Comparison of ENCODE assay signal across 16 cellular contexts in the genomic region with DNA sequence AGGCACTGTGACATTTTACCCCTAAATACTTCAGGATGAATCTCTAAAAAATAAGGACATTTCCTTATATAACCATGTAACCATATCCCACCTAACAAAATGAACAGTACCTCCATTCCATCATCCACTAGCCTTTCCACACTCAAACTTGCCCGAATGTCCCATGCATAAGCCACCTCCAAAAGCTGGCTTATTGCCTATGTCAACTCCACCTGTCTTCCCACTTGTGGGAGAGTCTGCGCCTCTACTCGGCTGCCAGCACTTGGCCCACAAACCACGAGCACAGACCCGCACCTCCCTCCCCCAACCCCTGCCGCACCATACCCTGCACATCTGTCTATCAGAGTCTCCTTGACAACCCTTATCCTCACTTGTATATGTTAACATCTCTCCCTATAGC.
"Had no signal": no experiment of that assay in that cellular context is flagged by ENCODE, and none has a peak within 500 bp of the region (broad histone marks: within the 10 kb centered on the region; RNA-seq: fewer than 3 reads in every experiment).

No MANE protein-coding gene starts in this region.

- H3K9me3 ChIP-seq: esophagus muscularis mucosa, gastrocnemius medialis, heart right ventricle, testis, tibial nerve had no signal

- H3K4me3 ChIP-seq: esophagus muscularis mucosa, gastrocnemius medialis, heart right ventricle, smooth muscle cell, testis, tibial nerve had no signal

- H3K4me2 ChIP-seq: smooth muscle cell had no signal

- H3K27ac ChIP-seq: epithelial cell of prostate, gastrocnemius medialis, heart right ventricle, testis, tibial nerve had no signal

- DNase-seq: effector memory CD8-positive, alpha-beta T cell; gastrocnemius medialis; heart right ventricle; hypothalamus; kidney glomerular epithelial cell; mammary epithelial cell; natural killer cell; stimulated activated CD4-positive, alpha-beta T cell treated with anti-CD3 and anti-CD28 coated beads, Interleukin-4, amount 100 ng/mL, for 1 hour; stimulated activated CD8-positive, alpha-beta memory T cell treated with anti-CD3 and anti-CD28 coated beads, Interleukin-4, amount 100 ng/mL, for 48 hours; stimulated activated naive CD8-positive, alpha-beta T cell treated with anti-CD3 and anti-CD28 coated beads, Interleukin-15, amount 100 ng/mL, for 72 hours; testis had no signal

- H3K4me1 ChIP-seq: testis had no signal

- H3K27me3 ChIP-seq: esophagus muscularis mucosa, gastrocnemius medialis, heart right ventricle, testis, tibial nerve had no signal

- H3K36me3 ChIP-seq: gastrocnemius medialis had no signal

- ATAC-seq: effector memory CD8-positive, alpha-beta T cell; gastrocnemius medialis; heart right ventricle; left lobe of liver; natural killer cell; stimulated activated naive CD8-positive, alpha-beta T cell treated with anti-CD3 and anti-CD28 coated beads, Interleukin-15, amount 100 ng/mL, for 72 hours had no signal
